Comparison of ENCODE assay signal across 14 cellular contexts in the genomic region with DNA sequence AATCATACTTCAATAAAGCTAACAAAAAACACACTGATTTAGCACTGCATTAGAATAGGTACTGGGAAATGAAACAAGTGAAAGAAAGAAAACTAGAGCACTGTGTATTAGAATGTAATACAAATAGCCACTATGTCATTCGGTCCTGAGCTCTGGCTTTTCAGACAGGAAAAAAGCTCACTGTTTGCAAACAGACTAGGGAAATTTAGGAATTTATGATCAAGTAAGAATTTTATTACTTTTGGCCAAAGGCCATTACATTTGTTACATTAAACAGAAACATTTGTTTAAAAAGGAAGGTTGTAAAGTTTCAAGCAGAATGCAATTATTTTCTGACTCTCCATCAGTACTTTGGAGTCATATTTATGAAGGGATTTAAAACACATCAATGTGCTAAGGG.
DNase-seq lines count a peak whose midpoint lies in the region; FAIRE-seq and TF ChIP-seq lines count a peak whose summit lies in the region.
"Had no signal": no experiment of that assay in that cellular context is flagged by ENCODE, and none has a peak within 500 bp of the region (broad histone marks: within the 10 kb centered on the region; RNA-seq: fewer than 3 reads in every experiment).

No MANE protein-coding gene starts in this region.

- POLR2A ChIA-PET in Caco-2 (lab: Charles Lee), result interaction anchor here (0.5 kb wide), 1 partner anchor 239 kb away, joined by 5 read pairs; no protein-coding TSS in a partner anchor

- H3K9me3 Mint-ChIP-seq in Caco-2 (ENCODE audit: unreplicated experiment), result no peaks in the 10 kb centered on the region
- H3K9me3 Mint-ChIP-seq: CD14-positive monocyte, H9 had no signal

- TF ChIP-seq CTCF in Caco-2 (IDR thresholded peaks at IDR 0.05; ENCODE audit: insufficient read depth in 1 of 2, low read depth in 1 of 2, low read length in 1 of 2, severe bottlenecking in 1 of 2, unreplicated experiment in 1 of 2) (no peak), sigmoid colon (IDR thresholded peaks at IDR 0.05) (no peak)

- no TSS peak for BruUV-seq in Caco-2 (replicated peaks; lab: Mats Ljungman, UMichigan)

- no peak for TF ChIP-seq EP300 in sigmoid colon (IDR thresholded peaks at IDR 0.05)

- intact Hi-C loops in Caco-2 (cut with micrococcal nuclease; ENCODE audit: unreplicated experiment), result loop anchor here (1.0 to 5.0 kb wide), 3 partner anchors 229 to 316 kb away; no protein-coding TSS in a partner anchor
- intact Hi-C loops in sigmoid colon (cut with DNase I), result loop anchor here (1.0 to 10.0 kb wide), 3 partner anchors 84 to 313 kb away; no protein-coding TSS in a partner anchor

- H3K27ac Mint-ChIP-seq in Caco-2 (ENCODE audit: unreplicated experiment), result peak overlapping the region; percentile 21
- H3K27ac Mint-ChIP-seq: H9 had no signal

- H3K4me3 ChIP-seq in Caco-2 (ENCODE audit: low read depth, low read length) (no peak overlapping the region), sigmoid colon (no peak overlapping the region)
- H3K4me3 ChIP-seq: A549 had no signal

- H3K9me3 ChIP-seq in Caco-2, result no peaks in the 10 kb centered on the region
- no peaks in the 10 kb centered on the region for H3K9me3 ChIP-seq in sigmoid colon
- H3K9me3 ChIP-seq: A549 had no signal

- peaks cover 21% of the 10 kb centered on the region for H3K36me3 Mint-ChIP-seq in Caco-2 (ENCODE audit: insufficient read depth, unreplicated experiment)

- H3K4me3 Mint-ChIP-seq in Caco-2 (ENCODE audit: unreplicated experiment), result no peak overlapping the region
- H3K4me3 Mint-ChIP-seq: CD14-positive monocyte, H9 had no signal

- DNase-seq in Caco-2, result no peak
- peak; percentile 6 for DNase-seq in NCI-H69 (lab: John Stamatoyannopoulos, UW)
- DNase-seq in fibroblast of peridontal ligament (ENCODE audit: extremely low read depth), result peak; percentile 10
- DNase-seq in sigmoid colon, result no peak
- DNase-seq in activated CD4-positive, alpha-beta T cell treated with anti-CD3 and anti-CD28 coated beads, Interleukin-2, amount 50 U/mL, for 48 hours, result no peak
- DNase-seq in urothelium cell line (ENCODE audit: low spot score), result no peak
- no peak for DNase-seq in NCI-H345 treated with DMSO at 0.1 percent for 48 hours (lab: John Stamatoyannopoulos, UW; ENCODE audit: unreplicated experiment)
- no peak for DNase-seq in caudate nucleus (lab: John Stamatoyannopoulos, UW)
- DNase-seq: H9, NCI-H1930, NCI-H510A had no signal

- H3K4me1 ChIP-seq in Caco-2, result peaks cover 8% of the 10 kb centered on the region
- peaks cover 0 to 35% (median 22%) of the 10 kb centered on the region in 4 donors for H3K4me1 ChIP-seq in sigmoid colon
- H3K4me1 ChIP-seq: A549 had no signal

- 7 to 49% methylated on average over 1 of the region's 1 CpG for WGBS in sigmoid colon, 2 donors

- TF ChIP-seq POLR2A in sigmoid colon (IDR thresholded peaks at IDR 0.05), result no peak

- H3K36me3 ChIP-seq in Caco-2 (ENCODE audit: control insufficient read depth, insufficient read depth, low read length) (no peaks in the 10 kb centered on the region), sigmoid colon (no peaks in the 10 kb centered on the region)

- no peak for FAIRE-seq in urothelium cell line (lab: Jason Lieb, UNC)
- FAIRE-seq: A549 had no signal

- peak overlapping the region in 3 of 4 donors; percentile 53 to 70 (median 63) for H3K27ac ChIP-seq in sigmoid colon
- no peak overlapping the region for H3K27ac ChIP-seq in caudate nucleus (ENCODE audit: low read depth, low read length)
- H3K27ac ChIP-seq: A549, HL-60 had no signal

- H3K27me3 ChIP-seq in Caco-2 (replicated peaks; ENCODE audit: control insufficient read depth, insufficient read depth, low read length) (no peaks in the 10 kb centered on the region), sigmoid colon (no peaks in the 10 kb centered on the region)

- CTCF ChIA-PET in Caco-2 (lab: Charles Lee), result interaction anchor here (0.7 to 3.1 kb wide), 3 partner anchors 33 to 229 kb away, joined by 3 to 20 read pairs (median 9); no protein-coding TSS in a partner anchor

- H3K4me1 Mint-ChIP-seq in Caco-2 (ENCODE audit: low read depth, unreplicated experiment), result peaks cover 31% of the 10 kb centered on the region

- no peaks in the 10 kb centered on the region for H3K27me3 Mint-ChIP-seq in Caco-2 (ENCODE audit: insufficient read depth, unreplicated experiment)

Comparison
In these comparisons a context has a peak if more than half of its experiments do, and no peak if none do; other contexts are left out.
1. DNase-seq: peak in NCI-H69 (single experiment) and fibroblast of peridontal ligament (single experiment); none in Caco-2 (0 of 2), sigmoid colon (single experiment), activated CD4-positive, alpha-beta T cell treated with anti-CD3 and anti-CD28 coated beads, Interleukin-2, amount 50 U/mL, for 48 hours (0 of 2), urothelium cell line (single experiment), NCI-H345 treated with DMSO at 0.1 percent for 48 hours (single experiment) and caudate nucleus (0 of 61).